18 cellular contexts compared by ENCODE assay signal in genomic region chr12:96441811-96442210, GRCh38. TPM values are rescaled to one million over a fixed set of nuclear protein-coding genes. Genes with fewer than 3 reads are reported as not detected.
DNase-seq lines count a peak whose midpoint lies in the region; ATAC-seq and TF ChIP-seq lines count a peak whose summit lies in the region.
"Had no signal": no experiment of that assay in that cellular context is flagged by ENCODE, and none has a peak within 500 bp of the region (broad histone marks: within the 10 kb centered on the region; RNA-seq: fewer than 3 reads in every experiment).

No MANE protein-coding gene starts in this region.

- intact Hi-C loops in CD4-positive, alpha-beta memory T cell (cut with micrococcal nuclease): no loop called here
- intact Hi-C loops in activated T-helper 1 cell treated with anti-CD3 and anti-CD28 coated beads, Interleukin-12 subunit alpha, Interleukin-12 subunit beta, Interleukin-2, Interleukin-4 antibody, amounts not matched to agents 30 ng/mL and 10 ng/mL and 1 ng/mL, durations not matched to agents 14 hours and 24 hours and 36 hours (cut with micrococcal nuclease): no loop called here
- intact Hi-C loops in naive thymus-derived CD4-positive, alpha-beta T cell (cut with micrococcal nuclease): no loop called here

- H3K36me3 Mint-ChIP-seq in activated T-cell treated with anti-CD3 and anti-CD28 coated beads, Interleukin-2, amount 50 U/mL, for 72 hours (ENCODE audit: insufficient read depth in 2 of 2): peaks cover 0 to 1% of the 10 kb centered on the region in 2 donors
- H3K36me3 Mint-ChIP-seq in CD4-positive, alpha-beta memory T cell: no peaks in the 10 kb centered on the region
- H3K36me3 Mint-ChIP-seq in activated T-helper 1 cell treated with anti-CD3 and anti-CD28 coated beads, Interleukin-12 subunit alpha, Interleukin-12 subunit beta, Interleukin-2, Interleukin-4 antibody, amounts not matched to agents 30 ng/mL and 10 ng/mL and 1 ng/mL, durations not matched to agents 14 hours and 24 hours and 36 hours (ENCODE audit: low read depth): peaks cover 3% of the 10 kb centered on the region
- H3K36me3 Mint-ChIP-seq in naive thymus-derived CD4-positive, alpha-beta T cell: peaks cover 0 to 14% (median 0%) of the 10 kb centered on the region in 5 donors

- no peaks in the 10 kb centered on the region for H3K9me3 ChIP-seq in CD4-positive, alpha-beta memory T cell (ENCODE audit: control insufficient read depth in 1 of 2, low read length in 2 of 2)
- no peaks in the 10 kb centered on the region for H3K9me3 ChIP-seq in naive thymus-derived CD4-positive, alpha-beta T cell (ENCODE audit: control insufficient read depth in 2 of 3, low read length in 3 of 3)

- no peaks in the 10 kb centered on the region for H3K27me3 Mint-ChIP-seq in activated T-cell treated with anti-CD3 and anti-CD28 coated beads, Interleukin-2, amount 50 U/mL, for 72 hours (ENCODE audit: low read depth)
- no peaks in the 10 kb centered on the region for H3K27me3 Mint-ChIP-seq in CD4-positive, alpha-beta memory T cell
- peaks cover 6% of the 10 kb centered on the region for H3K27me3 Mint-ChIP-seq in activated T-helper 1 cell treated with anti-CD3 and anti-CD28 coated beads, Interleukin-12 subunit alpha, Interleukin-12 subunit beta, Interleukin-2, Interleukin-4 antibody, amounts not matched to agents 30 ng/mL and 10 ng/mL and 1 ng/mL, durations not matched to agents 14 hours and 24 hours and 36 hours (ENCODE audit: insufficient read depth)
- H3K27me3 Mint-ChIP-seq in naive thymus-derived CD4-positive, alpha-beta T cell: no peaks in the 10 kb centered on the region

- H3K36me3 ChIP-seq in CD4-positive, alpha-beta memory T cell (ENCODE audit: insufficient read depth, low read length): no peaks in the 10 kb centered on the region
- no peaks in the 10 kb centered on the region for H3K36me3 ChIP-seq in naive thymus-derived CD4-positive, alpha-beta T cell (ENCODE audit: control insufficient read depth in 2 of 3, insufficient read depth in 3 of 3, low read length in 3 of 3)

- POLR2A ChIA-PET in CD4-positive, alpha-beta memory T cell (lab: Charles Lee; ENCODE audit: partially characterized antibody): no interaction called here
- POLR2A ChIA-PET in naive thymus-derived CD4-positive, alpha-beta T cell (lab: Charles Lee): interaction anchor here (1.0 kb wide), 1 partner anchor 13 kb away, joined by 3 read pairs; no protein-coding TSS in a partner anchor

- CTCF ChIA-PET in CD4-positive, alpha-beta memory T cell (lab: Charles Lee; ENCODE audit: partially characterized antibody): interaction anchor here (1.0 kb wide), 1 partner anchor 13 kb away, joined by 5 read pairs; no protein-coding TSS in a partner anchor
- CTCF ChIA-PET in naive thymus-derived CD4-positive, alpha-beta T cell (lab: Charles Lee): no interaction called here

- peak overlapping the region; percentile 55 for H3K27ac Mint-ChIP-seq in activated T-cell treated with anti-CD3 and anti-CD28 coated beads, Interleukin-2, amount 50 U/mL, for 72 hours
- H3K27ac Mint-ChIP-seq in CD4-positive, alpha-beta memory T cell: peak overlapping the region; percentile 48 to 91 (median 74)
- peak overlapping the region; percentile 29 for H3K27ac Mint-ChIP-seq in activated T-helper 1 cell treated with anti-CD3 and anti-CD28 coated beads, Interleukin-12 subunit alpha, Interleukin-12 subunit beta, Interleukin-2, Interleukin-4 antibody, amounts not matched to agents 30 ng/mL and 10 ng/mL and 1 ng/mL, durations not matched to agents 14 hours and 24 hours and 36 hours
- peak overlapping the region in 6 of 9 donors; percentile 5 to 70 (median 37) for H3K27ac Mint-ChIP-seq in naive thymus-derived CD4-positive, alpha-beta T cell

- no peak for TF ChIP-seq CTCF in foreskin fibroblast (IDR thresholded peaks at IDR 0.05; ENCODE audit: low read depth, low read length)

- DNase-seq in activated T-cell treated with anti-CD3 and anti-CD28 coated beads, Interleukin-2, amount 50 U/mL, for 72 hours: no peak
- no peak for DNase-seq in activated T-cell treated with anti-CD3 and anti-CD28 coated beads, Interleukin-2, amount 50 U/mL, for 1 hour
- DNase-seq in CD4-positive, alpha-beta memory T cell: peak; percentile 27 to 45 (median 33)
- DNase-seq in activated T-helper 1 cell treated with anti-CD3 and anti-CD28 coated beads, Interleukin-12 subunit alpha, Interleukin-12 subunit beta, Interleukin-2, Interleukin-4 antibody, amounts not matched to agents 30 ng/mL and 10 ng/mL and 1 ng/mL, durations not matched to agents 14 hours and 24 hours and 36 hours (ENCODE audit: low spot score): no peak
- DNase-seq in naive thymus-derived CD4-positive, alpha-beta T cell: no peak
- DNase-seq in Ammon's horn (ENCODE audit: low spot score) (no peak), foreskin fibroblast (no peak)
- DNase-seq: DND-41, GDM1, HCEC 1CT, NCI-H1436 treated with DMSO at 0.1 percent for 48 hours, NCI-H226, NCI-H526 treated with DMSO at 0.1 percent for 48 hours, OCI-M1 had no signal

- H3K4me3 Mint-ChIP-seq in activated T-cell treated with anti-CD3 and anti-CD28 coated beads, Interleukin-2, amount 50 U/mL, for 72 hours: peak overlapping the region in 1 of 2 donors; percentile 32
- peak overlapping the region in 2 of 8 donors; percentile 13 to 46 for H3K4me3 Mint-ChIP-seq in CD4-positive, alpha-beta memory T cell
- H3K4me3 Mint-ChIP-seq in activated T-helper 1 cell treated with anti-CD3 and anti-CD28 coated beads, Interleukin-12 subunit alpha, Interleukin-12 subunit beta, Interleukin-2, Interleukin-4 antibody, amounts not matched to agents 30 ng/mL and 10 ng/mL and 1 ng/mL, durations not matched to agents 14 hours and 24 hours and 36 hours: no peak overlapping the region
- peak overlapping the region in 1 of 10 donors; percentile 66 for H3K4me3 Mint-ChIP-seq in naive thymus-derived CD4-positive, alpha-beta T cell

- no peak overlapping the region for H3K27ac ChIP-seq in CD4-positive, alpha-beta memory T cell (ENCODE audit: low read depth, low read length)
- no peak overlapping the region for H3K27ac ChIP-seq in naive thymus-derived CD4-positive, alpha-beta T cell (ENCODE audit: low read depth, low read length)
- H3K27ac ChIP-seq: C4-2B, RWPE1 had no signal

- no peak overlapping the region for H3K4me3 ChIP-seq in CD4-positive, alpha-beta memory T cell (ENCODE audit: low read length in 2 of 2)
- H3K4me3 ChIP-seq in naive thymus-derived CD4-positive, alpha-beta T cell (ENCODE audit: low read length): no peak overlapping the region
- no peak overlapping the region for H3K4me3 ChIP-seq in foreskin fibroblast (ENCODE audit: low read depth in 1 of 2, low read length in 2 of 2)

- H3K4me1 ChIP-seq in CD4-positive, alpha-beta memory T cell (ENCODE audit: insufficient read depth, low read length): peaks cover 29% of the 10 kb centered on the region
- H3K4me1 ChIP-seq in naive thymus-derived CD4-positive, alpha-beta T cell (ENCODE audit: control insufficient read depth in 2 of 2, insufficient read depth in 2 of 2, low read length in 2 of 2): peaks cover 19 to 24% of the 10 kb centered on the region in 2 donors

- H3K9me3 Mint-ChIP-seq in activated T-cell treated with anti-CD3 and anti-CD28 coated beads, Interleukin-2, amount 50 U/mL, for 72 hours: peaks cover 0 to 3% of the 10 kb centered on the region in 2 donors
- H3K9me3 Mint-ChIP-seq in CD4-positive, alpha-beta memory T cell: no peaks in the 10 kb centered on the region
- H3K9me3 Mint-ChIP-seq in activated T-helper 1 cell treated with anti-CD3 and anti-CD28 coated beads, Interleukin-12 subunit alpha, Interleukin-12 subunit beta, Interleukin-2, Interleukin-4 antibody, amounts not matched to agents 30 ng/mL and 10 ng/mL and 1 ng/mL, durations not matched to agents 14 hours and 24 hours and 36 hours: peaks cover 4% of the 10 kb centered on the region
- peaks cover 0 to 9% (median 0%) of the 10 kb centered on the region in 11 donors for H3K9me3 Mint-ChIP-seq in naive thymus-derived CD4-positive, alpha-beta T cell

- no peak for ATAC-seq in activated T-cell treated with anti-CD3 and anti-CD28 coated beads, Interleukin-2, amount 50 U/mL, for 72 hours (replicated peaks in 1 of 2)
- no peak for ATAC-seq in naive thymus-derived CD4-positive, alpha-beta T cell
- no peak for ATAC-seq in HG03045 (IDR thresholded peaks at IDR 0.05; ENCODE audit: unreplicated experiment)

- H3K27me3 ChIP-seq in CD4-positive, alpha-beta memory T cell (ENCODE audit: insufficient read depth, low read length): no peaks in the 10 kb centered on the region
- H3K27me3 ChIP-seq in naive thymus-derived CD4-positive, alpha-beta T cell (ENCODE audit: control insufficient read depth in 2 of 2, insufficient read depth in 2 of 2, low read length in 2 of 2): no peaks in the 10 kb centered on the region

- H3K4me1 Mint-ChIP-seq in activated T-cell treated with anti-CD3 and anti-CD28 coated beads, Interleukin-2, amount 50 U/mL, for 72 hours (ENCODE audit: low read depth): peaks cover 66% of the 10 kb centered on the region
- H3K4me1 Mint-ChIP-seq in CD4-positive, alpha-beta memory T cell: peaks cover 25 to 50% (median 41%) of the 10 kb centered on the region in 4 donors
- H3K4me1 Mint-ChIP-seq in activated T-helper 1 cell treated with anti-CD3 and anti-CD28 coated beads, Interleukin-12 subunit alpha, Interleukin-12 subunit beta, Interleukin-2, Interleukin-4 antibody, amounts not matched to agents 30 ng/mL and 10 ng/mL and 1 ng/mL, durations not matched to agents 14 hours and 24 hours and 36 hours (ENCODE audit: low read depth): peaks cover 50% of the 10 kb centered on the region
- H3K4me1 Mint-ChIP-seq in naive thymus-derived CD4-positive, alpha-beta T cell: peaks cover 24 to 61% (median 48%) of the 10 kb centered on the region in 7 donors

RNA-seq across cellular contexts. Expression of gene CDK17, which starts 41.6 kb away (rescaled TPM):
- 10 to 100 TPM; 54.4 to 61.9 TPM for total RNA-seq in activated T-cell treated with anti-CD3 and anti-CD28 coated beads, Interleukin-2, amount 50 U/mL, for 72 hours
- total RNA-seq in CD4-positive, alpha-beta memory T cell: 10 to 100 TPM; 66.9 to 67.4 TPM
- 10 to 100 TPM; 30.5 to 31.5 TPM for polyA plus RNA-seq in CD4-positive, alpha-beta memory T cell
- total RNA-seq in activated T-helper 1 cell treated with anti-CD3 and anti-CD28 coated beads, Interleukin-12 subunit alpha, Interleukin-12 subunit beta, Interleukin-2, Interleukin-4 antibody, amounts not matched to agents 30 ng/mL and 10 ng/mL and 1 ng/mL, durations not matched to agents 14 hours and 24 hours and 36 hours: 32.4 and 37.1 TPM in 2 replicates
- total RNA-seq in naive thymus-derived CD4-positive, alpha-beta T cell: 100 to 1,000 TPM in 2 of 5 experiments, 10 to 100 TPM in 3; 39.7 to 112 (median 67.9) TPM
- polyA plus RNA-seq in naive thymus-derived CD4-positive, alpha-beta T cell: 10 to 100 TPM; 30.0 to 50.8 TPM

RNA-seq across cellular contexts. Expression of gene CFAP54, which starts 47.6 kb away (rescaled TPM):
- total RNA-seq in activated T-cell treated with anti-CD3 and anti-CD28 coated beads, Interleukin-2, amount 50 U/mL, for 72 hours: under 1 TPM; 0.24 to 0.67 TPM
- total RNA-seq in CD4-positive, alpha-beta memory T cell: 1 to 10 TPM in 1 of 2 experiments, under 1 TPM in 1; 0.73 to 1.1 TPM
- polyA plus RNA-seq in CD4-positive, alpha-beta memory T cell: under 1 TPM; 0.37 to 0.65 TPM
- total RNA-seq in activated T-helper 1 cell treated with anti-CD3 and anti-CD28 coated beads, Interleukin-12 subunit alpha, Interleukin-12 subunit beta, Interleukin-2, Interleukin-4 antibody, amounts not matched to agents 30 ng/mL and 10 ng/mL and 1 ng/mL, durations not matched to agents 14 hours and 24 hours and 36 hours: 0.17 and 0.34 TPM in 2 replicates
- total RNA-seq in naive thymus-derived CD4-positive, alpha-beta T cell: under 1 TPM; 0.22 to 0.93 (median 0.30) TPM
- polyA plus RNA-seq in naive thymus-derived CD4-positive, alpha-beta T cell: under 1 TPM in 1 of 2 donors, not detected in 1; 0.07 TPM
- total RNA-seq: HT-29 had no signal

Comparison
In these comparisons a context has a peak if more than half of its experiments do, and no peak if none do; other contexts are left out.
1. DNase-seq: peak in CD4-positive, alpha-beta memory T cell (5 of 5); none in activated T-cell treated with anti-CD3 and anti-CD28 coated beads, Interleukin-2, amount 50 U/mL, for 72 hours (0 of 2), activated T-cell treated with anti-CD3 and anti-CD28 coated beads, Interleukin-2, amount 50 U/mL, for 1 hour (single experiment), activated T-helper 1 cell treated with anti-CD3 and anti-CD28 coated beads, Interleukin-12 subunit alpha, Interleukin-12 subunit beta, Interleukin-2, Interleukin-4 antibody, amounts not matched to agents 30 ng/mL and 10 ng/mL and 1 ng/mL, durations not matched to agents 14 hours and 24 hours and 36 hours (single experiment), naive thymus-derived CD4-positive, alpha-beta T cell (0 of 9), Ammon's horn (single experiment) and foreskin fibroblast (0 of 2).
2. Peak in every context shown above with its lines, with median percentiles within 50 percentile points of each other: H3K27ac Mint-ChIP-seq.